In genomic region chr12:10722905-10723866, GRCh38 we compare ENCODE assay signal across 8 cellular contexts. TPM values are rescaled to one million over a fixed set of nuclear protein-coding genes. Genes with fewer than 3 reads are reported as not detected.
A peak's percentile ranks its signal among the peaks of the same experiment; 100 is the strongest.
DNase-seq lines count a peak whose midpoint lies in the region; ATAC-seq, FAIRE-seq and TF ChIP-seq lines count a peak whose summit lies in the region.

TSS of gene YBX3 (minus strand) at chr12:10723323. CDS start at chr12:10723111, 212 bp downstream.

- H3K79me2 ChIP-seq in HepG2 (ENCODE audit: insufficient read depth, low read length): peaks cover 48% of the 10 kb centered on the region

- H3K27ac ChIP-seq in dorsolateral prefrontal cortex (peak within 1 kb of the TSS in 57 of 59 donors; percentile 45 to 98 (median 85)), HepG2 (ENCODE audit: extremely low read length, insufficient read depth, low read length) (peak within 1 kb of the TSS; percentile 80)

- H3K27me3 ChIP-seq in dorsolateral prefrontal cortex: peaks cover 0 to 37% (median 0%) of the 10 kb centered on the region in 45 donors
- H3K27me3 ChIP-seq in HepG2 (ENCODE audit: control insufficient read depth in 1 of 2, insufficient read depth in 2 of 2, low read length in 2 of 2): peaks cover 0 to 17% of the 10 kb centered on the region in 2 experiments; a peak in 2 of 5 replicates

- peak within 1 kb of the TSS; percentile 100 for H3K27ac Mint-ChIP-seq in HFFc6

- peak; percentile 87 for ATAC-seq in HepG2

- H3K9me3 ChIP-seq in HepG2 (ENCODE audit: low read length): no peaks in the 10 kb centered on the region

- H3K36me3 Mint-ChIP-seq in HFFc6 (ENCODE audit: low read depth): peaks cover 5% of the 10 kb centered on the region; the same call in 1 of the 2 replicates

- H2AFZ ChIP-seq in HepG2 (ENCODE audit: low read length): peak within 1 kb of the TSS; percentile 80

- in situ Hi-C loops in GM13977 (cut with MboI; ENCODE audit: low pct_unique_long_range_greater_than_20kb, low sequenced_read_pairs, unreplicated experiment): no loop called here
- in situ Hi-C loops in HepG2 (cut with HindIII; ENCODE audit: extremely low pct_ligation_motif_present, low pct_unique_long_range_greater_than_20kb): no loop called here

- WGBS in HepG2 (ENCODE audit: low lambda C conversion rate): 3% methylated on average over 14 of the region's 97 CpGs

- H3K4me1 ChIP-seq in HepG2 (ENCODE audit: insufficient read depth, low read length): peaks cover 41% of the 10 kb centered on the region

- H3K4me3 Mint-ChIP-seq in HFFc6: peak within 1 kb of the TSS; percentile 98

- FAIRE-seq in HepG2 (lab: Jason Lieb, UNC): no peak

- H3K9ac ChIP-seq in HepG2 (ENCODE audit: insufficient read depth, low read depth, low read length): peak within 1 kb of the TSS; percentile 92

- H3K4me2 ChIP-seq in HepG2 (ENCODE audit: low read depth, low read length): peak within 1 kb of the TSS; percentile 94

- peak within 1 kb of the TSS; percentile 51 to 83 (median 72) for H3K4me3 ChIP-seq in dorsolateral prefrontal cortex
- peak within 1 kb of the TSS; percentile 84 to 99 (median 93) for H3K4me3 ChIP-seq in HepG2 (replicated peaks in 1 of 3; ENCODE audit: insufficient read depth in 1 of 3, low read depth in 2 of 3, low read length in 3 of 3)

- peak; percentile 29 to 79; a peak in 3 of 4 replicates for TF ChIP-seq POLR2A in HepG2 (IDR thresholded peaks at IDR 0.05; ENCODE audit: insufficient read depth in 1 of 2, low read depth in 2 of 2, low read length in 2 of 2)

- POLR2A ChIA-PET in HepG2 (lab: Yijun Ruan, JAX): interaction anchor here (0.9 to 1.7 kb wide), 3 partner anchors 25 to 448 kb away, joined by 3 to 5 read pairs (median 3); no protein-coding TSS in a partner anchor

- H3K4me1 Mint-ChIP-seq in HFFc6 (ENCODE audit: low read depth): peaks cover 44% of the 10 kb centered on the region

- no TSS peak for BruUV-seq in HepG2 (replicated peaks; lab: Mats Ljungman, UMichigan)

- no peaks in the 10 kb centered on the region; the same call in 1 of the 2 replicates for H3K9me3 Mint-ChIP-seq in HFFc6

- no peak for TF ChIP-seq RAD21 in HepG2 (CRISPR knock-in tag; IDR thresholded peaks at IDR 0.05)

- intact Hi-C loops in dorsolateral prefrontal cortex (cut with DNase I) (no loop called here), HepG2 (cut with micrococcal nuclease; ENCODE audit: unreplicated experiment) (loop anchor here (1.0 to 2.0 kb wide), 2 partner anchors 27 to 510 kb away; partner anchors contain the start of gene GABARAPL1)

- CTCF ChIA-PET in HepG2 (lab: Yijun Ruan, JAX; ENCODE audit: low intra/inter-chr PET ratio, low total read pairs): interaction anchor here (2.6 kb wide), 1 partner anchor 27 kb away, joined by 11 read pairs; no protein-coding TSS in a partner anchor

- H3K27me3 Mint-ChIP-seq in HFFc6 (ENCODE audit: insufficient read depth): peaks cover 8% of the 10 kb centered on the region

- TF ChIP-seq EP300 in HepG2 (IDR thresholded peaks at IDR 0.05; ENCODE audit: low read depth in 2 of 2, low read length in 2 of 2) (no peak), HepG2 (CRISPR knock-in tag; IDR thresholded peaks at IDR 0.05; ENCODE audit: borderline replicate concordance) (no peak)

- peaks cover 34% of the 10 kb centered on the region for H4K20me1 ChIP-seq in HepG2 (ENCODE audit: insufficient read depth, low read length)

- peaks cover 2% of the 10 kb centered on the region in 2 experiments; a peak in 4 of 5 replicates for H3K36me3 ChIP-seq in HepG2 (replicated peaks in 1 of 2; ENCODE audit: control insufficient read depth in 1 of 2, insufficient read depth in 2 of 2, low read length in 2 of 2)

- TF ChIP-seq CTCF in GM13977 (IDR thresholded peaks at IDR 0.05; ENCODE audit: extremely low read depth, insufficient read depth, missing control alignments) (no peak), HFFc6 (IDR thresholded peaks at IDR 0.05) (no peak), dorsolateral prefrontal cortex (IDR thresholded peaks at IDR 0.05 in 54 of 56, conservative IDR thresholded peaks at IDR 0.05 in 2 of 56; ENCODE audit: low read depth in 1 of 56, partially characterized antibody in 56 of 56) (peak in 2 of 56 donors; percentile 10 to 14), HepG2 (CRISPR knock-in tag; IDR thresholded peaks at IDR 0.05) (peak; percentile 21; the same call in 1 of the 2 replicates)

- DNase-seq in GM13977 (ENCODE audit: low spot score) (peak; percentile 88), HFFc6 (peak; percentile 64), NCI-H1105 (lab: John Stamatoyannopoulos, UW) (peak; percentile 58), dorsolateral prefrontal cortex (peak in 9 of 10 donors; percentile 32 to 67 (median 57)), HepG2 (ENCODE audit: low spot score) (peak; percentile 69), NCI-H2227 treated with DMSO at 0.1 percent for 48 hours (lab: John Stamatoyannopoulos, UW) (no peak)
- DNase-seq in activated CD4-positive, alpha-beta T cell treated with anti-CD3 and anti-CD28 coated beads for 48 hours: peak; percentile 69
- DNase-seq in stimulated activated CD4-positive, alpha-beta T cell treated with anti-CD3 and anti-CD28 coated beads, Interleukin-4, amount 100 ng/mL, for 1 hour: peak; percentile 61

TF ChIP-seq in HepG2, 621 proteins besides CTCF, POLR2A, EP300 and RAD21 (continues in another document):
- TF ChIP-seq RBFOX2 (IDR thresholded peaks at IDR 0.05; ENCODE audit: low read depth, low read length): peak; percentile 79
- TF ChIP-seq SPEN (CRISPR knock-in tag; IDR thresholded peaks at IDR 0.05; ENCODE audit: low read depth): peak; percentile 28; the same call in 1 of the 2 replicates
- TF ChIP-seq NONO (IDR thresholded peaks at IDR 0.05): no peak
- TF ChIP-seq NONO (CRISPR knock-in tag; conservative IDR thresholded peaks at IDR 0.05): 0 out of 2 replicates have a peak, but pooled peaks have one; percentile 33
- TF ChIP-seq UBTF (CRISPR knock-in tag; IDR thresholded peaks at IDR 0.05): peak; percentile 47
- no peak for TF ChIP-seq E2F5 (CRISPR knock-in tag; conservative IDR thresholded peaks at IDR 0.05)
- no peak for TF ChIP-seq ZNF580 (CRISPR knock-in tag; IDR thresholded peaks at IDR 0.05; ENCODE audit: borderline replicate concordance, low read depth)
- peak; percentile 22; the same call in 1 of the 2 replicates for TF ChIP-seq KDM2A (CRISPR knock-in tag; IDR thresholded peaks at IDR 0.05; ENCODE audit: borderline replicate concordance, low read depth)
- TF ChIP-seq SRSF9 (IDR thresholded peaks at IDR 0.05; ENCODE audit: borderline replicate concordance, insufficient read depth, low read depth, low read length, poor library complexity, severe bottlenecking): no peak

RNA-seq across cellular contexts. Expression of gene YBX3, which starts in this region (rescaled TPM):
- 100 to 1,000 TPM; 202 to 251 (median 218) TPM for total RNA-seq in HFFc6 (2021; fragmentation: NEBNext Ultra II Directional; extraction: Animal tissue kit (Norgen Biotek cat#: 25700))
- total RNA-seq in dorsolateral prefrontal cortex: 100 to 1,000 TPM in 15 of 120 experiments, 10 to 100 TPM in 105; 12.9 to 192 (median 45.7) TPM
- total RNA-seq in HepG2 (2016; rRNA removed; fragmentation: Illumina TruSeq; extraction: Trizol): 62.6 and 77.5 TPM in 2 replicates
- total RNA-seq in HepG2 (2016; cell fraction: cytosol; rRNA removed; fragmentation: Illumina TruSeq; extraction: Trizol; ENCODE audit: low read depth): 196 and 201 TPM in 2 replicates
- 52.0 and 76.4 TPM in 2 replicates for total RNA-seq in HepG2 (2016; cell fraction: insoluble cytoplasmic fraction; rRNA removed; fragmentation: Illumina TruSeq; extraction: Trizol)
- 193 and 202 TPM in 2 replicates for total RNA-seq in HepG2 (2016; cell fraction: membrane; rRNA removed; fragmentation: Illumina TruSeq; extraction: Trizol)
- 85.5 and 101 TPM in 2 replicates for total RNA-seq in HepG2 (2016; cell fraction: nucleus; rRNA removed; fragmentation: Illumina TruSeq; extraction: Trizol)
- 99.6 and 107 TPM in 2 replicates for polyA plus RNA-seq in HepG2 (2011; rRNA removed)
- polyA plus RNA-seq in HepG2 (2011; cell fraction: cytosol; rRNA removed): 78.6 and 78.7 TPM in 2 replicates
- 376 and 410 TPM in 2 replicates for polyA plus RNA-seq in HepG2 (2011; cell fraction: nucleus; rRNA removed)
- polyA plus RNA-seq in HepG2 (2012): 107 and 155 TPM in 2 replicates
- 380 and 410 TPM in 2 replicates for polyA plus RNA-seq in HepG2 (2016; cell fraction: cytosol; fragmentation: Illumina TruSeq; extraction: Trizol; ENCODE audit: low read depth)
- 105 and 112 TPM in 2 replicates for polyA plus RNA-seq in HepG2 (2016; cell fraction: insoluble cytoplasmic fraction; fragmentation: Illumina TruSeq; extraction: Trizol; ENCODE audit: low read depth)
- 302 and 346 TPM in 2 replicates for polyA plus RNA-seq in HepG2 (2016; cell fraction: membrane; fragmentation: Illumina TruSeq; extraction: Trizol; ENCODE audit: low read depth)
- 178 and 216 TPM in 2 replicates for polyA plus RNA-seq in HepG2 (2016; cell fraction: nucleus; fragmentation: Illumina TruSeq; extraction: Trizol; ENCODE audit: insufficient read depth, low read depth)
- polyA minus RNA-seq in HepG2 (2011; rRNA and poly(A)+ RNA removed; ENCODE audit: low replicate concordance): 56.6 and 119 TPM in 2 replicates
- 28.9 and 30.7 TPM in 2 replicates for polyA minus RNA-seq in HepG2 (2011; cell fraction: cytosol; rRNA and poly(A)+ RNA removed)
- 154 and 197 TPM in 2 replicates for polyA minus RNA-seq in HepG2 (2011; cell fraction: nucleus; rRNA and poly(A)+ RNA removed)
